ENCODE assay signal across 19 cellular contexts in the genomic region with DNA sequence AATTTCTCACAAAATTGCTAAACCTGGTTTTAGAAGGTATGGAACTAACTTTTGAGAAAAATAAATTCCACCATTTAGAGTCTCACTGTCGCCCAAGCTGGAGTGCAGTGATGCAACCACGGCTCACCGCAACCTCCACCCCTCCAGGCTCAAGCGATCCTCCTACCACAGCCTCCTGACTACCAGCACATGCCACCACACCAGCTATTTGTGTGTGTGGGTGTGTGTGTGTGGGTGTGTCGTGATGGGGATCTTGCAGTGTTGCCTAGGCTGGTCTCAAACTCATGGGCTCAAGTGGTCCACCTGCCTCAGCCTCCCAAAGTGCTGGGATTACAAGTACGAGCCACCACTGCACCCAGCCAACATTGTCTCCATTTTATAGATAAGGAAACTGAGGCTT.
"Had no signal": no experiment of that assay in that cellular context is flagged by ENCODE, and none has a peak within 500 bp of the region (broad histone marks: within the 10 kb centered on the region; RNA-seq: fewer than 3 reads in every experiment).

No MANE protein-coding gene starts in this region.

- H3K27ac Mint-ChIP-seq: stimulated activated naive CD8-positive, alpha-beta T cell treated with anti-CD3 and anti-CD28 coated beads, Interleukin-15, amount 100 ng/mL, for 72 hours had no signal

- H3K9ac ChIP-seq: parathyroid adenoma had no signal

- H3K4me1 ChIP-seq: lower lobe of right lung, parathyroid adenoma, sigmoid colon, suprapubic skin, transverse colon, upper lobe of right lung, uterus had no signal

- H3K36me3 ChIP-seq: lower lobe of right lung, sigmoid colon, spleen, suprapubic skin, transverse colon, upper lobe of right lung, uterus had no signal

- H3K79me2 ChIP-seq: parathyroid adenoma had no signal

- H3K9me3 Mint-ChIP-seq: naive thymus-derived CD8-positive, alpha-beta T cell; neural crest cell; stimulated activated naive CD8-positive, alpha-beta T cell treated with anti-CD3 and anti-CD28 coated beads, Interleukin-15, amount 100 ng/mL, for 72 hours had no signal

- H3K27me3 ChIP-seq: dorsolateral prefrontal cortex, sigmoid colon, spleen, suprapubic skin, transverse colon, upper lobe of right lung, uterus had no signal

- H3K27ac ChIP-seq: lower lobe of right lung, parathyroid adenoma, psoas muscle, sigmoid colon, spleen, suprapubic skin, transverse colon, upper lobe of right lung, uterus had no signal

- H3K4me3 Mint-ChIP-seq: naive thymus-derived CD8-positive, alpha-beta T cell; neural crest cell; stimulated activated naive CD8-positive, alpha-beta T cell treated with anti-CD3 and anti-CD28 coated beads, Interleukin-15, amount 100 ng/mL, for 72 hours had no signal

- ATAC-seq: left ventricle myocardium superior; lower lobe of right lung; naive thymus-derived CD8-positive, alpha-beta T cell; psoas muscle; right cardiac atrium; stimulated activated naive CD8-positive, alpha-beta T cell treated with anti-CD3 and anti-CD28 coated beads, Interleukin-15, amount 100 ng/mL, for 72 hours; upper lobe of right lung had no signal

- H3K27me3 Mint-ChIP-seq: naive thymus-derived CD8-positive, alpha-beta T cell; stimulated activated naive CD8-positive, alpha-beta T cell treated with anti-CD3 and anti-CD28 coated beads, Interleukin-15, amount 100 ng/mL, for 72 hours had no signal

- FAIRE-seq: frontal cortex, keratinocyte had no signal

- DNase-seq: dorsolateral prefrontal cortex; effector CD4-positive, alpha-beta T cell; left ventricle myocardium superior; lower lobe of right lung; naive thymus-derived CD8-positive, alpha-beta T cell; psoas muscle; right cardiac atrium; sigmoid colon; spleen; stimulated activated naive CD4-positive, alpha-beta T cell; stimulated activated naive CD8-positive, alpha-beta T cell treated with anti-CD3 and anti-CD28 coated beads, Interleukin-15, amount 100 ng/mL, for 72 hours; transverse colon; upper lobe of right lung; uterus had no signal

- H2AFZ ChIP-seq: parathyroid adenoma had no signal

- H3K4me3 ChIP-seq: dorsolateral prefrontal cortex, lower lobe of right lung, psoas muscle, sigmoid colon, spleen, suprapubic skin, transverse colon, upper lobe of right lung, uterus had no signal
